In the genomic region with DNA sequence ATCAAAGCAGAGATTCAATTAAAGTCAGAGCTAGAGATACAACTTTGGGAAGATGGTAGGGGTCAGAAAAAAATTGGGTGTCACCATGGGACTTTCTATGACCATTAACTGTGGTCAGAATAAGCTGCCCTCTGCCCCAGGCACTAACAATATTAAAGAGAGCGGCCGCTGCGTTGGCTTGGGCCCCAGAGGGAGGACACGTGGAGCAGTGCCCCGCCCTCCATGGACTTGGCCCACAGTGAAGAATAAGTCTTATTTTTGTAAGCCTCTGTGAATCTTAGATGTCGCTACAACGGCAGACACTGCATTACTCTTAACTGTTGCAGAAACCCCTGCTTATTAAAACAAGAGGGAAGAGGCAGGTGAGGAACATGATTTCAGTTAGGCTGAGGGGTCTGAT, we compare ENCODE assay signal across 20 cellular contexts.
"Had no signal": no experiment of that assay in that cellular context is flagged by ENCODE, and none has a peak within 500 bp of the region (broad histone marks: within the 10 kb centered on the region; RNA-seq: fewer than 3 reads in every experiment).

No MANE protein-coding gene starts in this region.

- H3K36me3 Mint-ChIP-seq: activated CD4-positive, alpha-beta memory T cell treated with anti-CD3 and anti-CD28 coated beads for 36 hours; activated naive CD8-positive, alpha-beta T cell treated with anti-CD3 and anti-CD28 coated beads for 36 hours; memory B cell had no signal

- H3K27ac ChIP-seq: left lung, parathyroid adenoma had no signal

- ATAC-seq: activated T-helper 17 cell treated with anti-CD3 and anti-CD28 coated beads, Interleukin-2, amount 50 U/mL, for 72 hours; effector memory CD8-positive, alpha-beta T cell; left lung; naive thymus-derived CD8-positive, alpha-beta T cell; stimulated activated naive CD8-positive, alpha-beta T cell treated with anti-CD3 and anti-CD28 coated beads, Interleukin-15, Interleukin-2, amounts not matched to agents 100 U/mL and 50 U/mL, for 24 hours had no signal

- H3K9me3 Mint-ChIP-seq: activated CD4-positive, alpha-beta memory T cell treated with anti-CD3 and anti-CD28 coated beads for 36 hours; activated naive CD8-positive, alpha-beta T cell treated with anti-CD3 and anti-CD28 coated beads for 36 hours; activated T-helper 17 cell treated with anti-CD3 and anti-CD28 coated beads, Interleukin-2, amount 50 U/mL, for 72 hours; effector memory CD8-positive, alpha-beta T cell had no signal

- H3K79me2 ChIP-seq: parathyroid adenoma had no signal

- H3K4me1 ChIP-seq: left lung, parathyroid adenoma had no signal

- H3K4me3 ChIP-seq: left lung, vagina had no signal

- H3K36me3 ChIP-seq: esophagus squamous epithelium, left lung, neutrophil, vagina had no signal

- H3K27ac Mint-ChIP-seq: activated B cell treated with CpG ODN at 0.5 μM for 24 hours; activated CD4-positive, alpha-beta memory T cell treated with anti-CD3 and anti-CD28 coated beads for 36 hours; activated naive CD8-positive, alpha-beta T cell treated with anti-CD3 and anti-CD28 coated beads for 36 hours; activated T-helper 17 cell treated with anti-CD3 and anti-CD28 coated beads, Interleukin-2, amount 50 U/mL, for 72 hours; effector memory CD8-positive, alpha-beta T cell; memory B cell had no signal

- DNase-seq: activated B cell treated with CpG ODN at 0.5 μM for 24 hours; activated CD4-positive, alpha-beta memory T cell treated with anti-CD3 and anti-CD28 coated beads for 36 hours; activated CD4-positive, alpha-beta T cell treated with anti-CD3 and anti-CD28 coated beads for 4 hours; activated naive CD4-positive, alpha-beta T cell; activated naive CD8-positive, alpha-beta T cell treated with anti-CD3 and anti-CD28 coated beads for 36 hours; amniotic stem cell; effector memory CD8-positive, alpha-beta T cell; esophagus squamous epithelium; left lung; naive thymus-derived CD8-positive, alpha-beta T cell; stimulated activated CD4-positive, alpha-beta T cell treated with anti-CD3 and anti-CD28 coated beads, Interleukin-2, amount 100 ng/mL, for 24 hours; stimulated activated naive CD8-positive, alpha-beta T cell treated with anti-CD3 and anti-CD28 coated beads, Interleukin-15, Interleukin-2, amounts not matched to agents 100 U/mL and 50 U/mL, for 24 hours; T-helper 1 cell; T-helper 9 cell; trophoblast cell had no signal

- H3K27me3 ChIP-seq: neutrophil, vagina had no signal

- H3K9me3 ChIP-seq: esophagus squamous epithelium, neutrophil, vagina had no signal

- H3K27me3 Mint-ChIP-seq: activated B cell treated with CpG ODN at 0.5 μM for 24 hours, memory B cell had no signal

- H3K4me3 Mint-ChIP-seq: activated B cell treated with CpG ODN at 0.5 μM for 24 hours; activated CD4-positive, alpha-beta memory T cell treated with anti-CD3 and anti-CD28 coated beads for 36 hours; activated naive CD8-positive, alpha-beta T cell treated with anti-CD3 and anti-CD28 coated beads for 36 hours; activated T-helper 17 cell treated with anti-CD3 and anti-CD28 coated beads, Interleukin-2, amount 50 U/mL, for 72 hours; effector memory CD8-positive, alpha-beta T cell; memory B cell; naive thymus-derived CD8-positive, alpha-beta T cell had no signal

- H2AFZ ChIP-seq: parathyroid adenoma had no signal

- H3K4me1 Mint-ChIP-seq: activated B cell treated with CpG ODN at 0.5 μM for 24 hours; activated naive CD8-positive, alpha-beta T cell treated with anti-CD3 and anti-CD28 coated beads for 36 hours; activated T-helper 17 cell treated with anti-CD3 and anti-CD28 coated beads, Interleukin-2, amount 50 U/mL, for 72 hours; memory B cell; naive thymus-derived CD8-positive, alpha-beta T cell had no signal
